29 cellular contexts compared by ENCODE assay signal in the genomic region with DNA sequence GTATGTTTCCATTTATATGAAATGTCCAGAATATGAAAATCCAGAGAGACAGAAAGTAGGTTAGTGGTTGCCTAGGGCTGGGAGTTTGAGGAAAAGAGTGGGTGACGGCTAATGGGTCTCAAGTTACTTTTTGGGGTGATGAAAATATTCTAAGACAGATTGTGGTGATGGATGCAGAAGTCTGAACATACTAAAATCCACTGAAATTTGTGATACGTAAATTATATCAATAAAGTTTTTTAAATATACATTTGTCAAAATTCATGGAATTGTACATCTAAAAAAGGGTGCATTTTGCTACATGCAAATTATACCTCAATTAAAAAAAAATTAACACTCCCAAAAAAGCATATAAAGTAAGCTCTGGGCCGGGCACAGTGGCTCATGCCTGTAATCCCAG.
"Had no signal": no experiment of that assay in that cellular context is flagged by ENCODE, and none has a peak within 500 bp of the region (broad histone marks: within the 10 kb centered on the region; RNA-seq: fewer than 3 reads in every experiment).

No MANE protein-coding gene starts in this region.

- H3K36me3 Mint-ChIP-seq: mesothelial cell of epicardium, naive B cell, neural progenitor cell had no signal

- H3K27ac Mint-ChIP-seq: effector memory CD8-positive, alpha-beta T cell; mesothelial cell of epicardium; nephron; neural progenitor cell; stimulated activated naive CD8-positive, alpha-beta T cell treated with anti-CD3 and anti-CD28 coated beads, Interleukin-15, amount 100 ng/mL, for 72 hours had no signal

- H3K27me3 ChIP-seq: esophagus squamous epithelium, heart right ventricle, left lung, neural progenitor cell, right atrium auricular region, thyroid gland had no signal

- ATAC-seq: effector memory CD8-positive, alpha-beta T cell; heart right ventricle; left cardiac atrium; left lung; mucosa of descending colon; sciatic nerve; stimulated activated naive CD8-positive, alpha-beta T cell treated with anti-CD3 and anti-CD28 coated beads, Interleukin-15, amount 100 ng/mL, for 72 hours had no signal

- DNase-seq: cortex of kidney; effector memory CD8-positive, alpha-beta T cell; erythroblast; esophagus squamous epithelium; foreskin melanocyte; glutamatergic neuron; heart right ventricle; hippocampal formation; left cardiac atrium; left lung; mesenchymal stem cell; mucosa of descending colon; naive B cell; nucleus accumbens; stimulated activated CD4-positive, alpha-beta T cell treated with anti-CD3 and anti-CD28 coated beads, Interleukin-12 subunit alpha, Interleukin-12 subunit beta, amount 100 ng/mL, for 4 hours; stimulated activated CD4-positive, alpha-beta T cell treated with anti-CD3 and anti-CD28 coated beads, Interleukin-1b, Interleukin-23, amount 100 ng/mL, for 48 hours; stimulated activated CD4-positive, alpha-beta T cell treated with anti-CD3 and anti-CD28 coated beads, Interleukin-4, amount 100 ng/mL, for 1 hour; stimulated activated CD8-positive, alpha-beta memory T cell treated with anti-CD3 and anti-CD28 coated beads, Interleukin-4, amount 100 ng/mL, for 48 hours; stimulated activated naive CD4-positive, alpha-beta T cell; stimulated activated naive CD8-positive, alpha-beta T cell treated with anti-CD3 and anti-CD28 coated beads, Interleukin-15, amount 100 ng/mL, for 72 hours; thyroid gland; trophoblast cell had no signal

- H3K4me3 ChIP-seq: esophagus squamous epithelium, heart right ventricle, left lung, mucosa of descending colon, neural progenitor cell, prostate gland, right atrium auricular region, smooth muscle cell, thyroid gland had no signal

- H3K27me3 Mint-ChIP-seq: effector memory CD8-positive, alpha-beta T cell; naive B cell; stimulated activated naive CD8-positive, alpha-beta T cell treated with anti-CD3 and anti-CD28 coated beads, Interleukin-15, amount 100 ng/mL, for 72 hours had no signal

- H3K9ac ChIP-seq: neural progenitor cell had no signal

- H3K36me3 ChIP-seq: esophagus squamous epithelium, heart right ventricle, left lung, neural progenitor cell, prostate gland, right atrium auricular region, thyroid gland had no signal

- H3K9me3 ChIP-seq: esophagus squamous epithelium, heart right ventricle, left lung, mucosa of descending colon, prostate gland, right atrium auricular region, thyroid gland had no signal

- H3K9me3 Mint-ChIP-seq: effector memory CD8-positive, alpha-beta T cell; mesothelial cell of epicardium; nephron; neural progenitor cell; stimulated activated naive CD8-positive, alpha-beta T cell treated with anti-CD3 and anti-CD28 coated beads, Interleukin-15, amount 100 ng/mL, for 72 hours had no signal

- H3K4me1 ChIP-seq: prostate gland, right atrium auricular region had no signal

- H3K4me3 Mint-ChIP-seq: effector memory CD8-positive, alpha-beta T cell; mesothelial cell of epicardium; naive B cell; nephron; neural progenitor cell; stimulated activated naive CD8-positive, alpha-beta T cell treated with anti-CD3 and anti-CD28 coated beads, Interleukin-15, amount 100 ng/mL, for 72 hours had no signal

- H3K27ac ChIP-seq: esophagus squamous epithelium, heart right ventricle, left lung, neural progenitor cell, prostate gland, right atrium auricular region, thyroid gland had no signal

- H3K4me2 ChIP-seq: neural progenitor cell, smooth muscle cell had no signal
